8 cellular contexts compared by ENCODE assay signal in the genomic region with DNA sequence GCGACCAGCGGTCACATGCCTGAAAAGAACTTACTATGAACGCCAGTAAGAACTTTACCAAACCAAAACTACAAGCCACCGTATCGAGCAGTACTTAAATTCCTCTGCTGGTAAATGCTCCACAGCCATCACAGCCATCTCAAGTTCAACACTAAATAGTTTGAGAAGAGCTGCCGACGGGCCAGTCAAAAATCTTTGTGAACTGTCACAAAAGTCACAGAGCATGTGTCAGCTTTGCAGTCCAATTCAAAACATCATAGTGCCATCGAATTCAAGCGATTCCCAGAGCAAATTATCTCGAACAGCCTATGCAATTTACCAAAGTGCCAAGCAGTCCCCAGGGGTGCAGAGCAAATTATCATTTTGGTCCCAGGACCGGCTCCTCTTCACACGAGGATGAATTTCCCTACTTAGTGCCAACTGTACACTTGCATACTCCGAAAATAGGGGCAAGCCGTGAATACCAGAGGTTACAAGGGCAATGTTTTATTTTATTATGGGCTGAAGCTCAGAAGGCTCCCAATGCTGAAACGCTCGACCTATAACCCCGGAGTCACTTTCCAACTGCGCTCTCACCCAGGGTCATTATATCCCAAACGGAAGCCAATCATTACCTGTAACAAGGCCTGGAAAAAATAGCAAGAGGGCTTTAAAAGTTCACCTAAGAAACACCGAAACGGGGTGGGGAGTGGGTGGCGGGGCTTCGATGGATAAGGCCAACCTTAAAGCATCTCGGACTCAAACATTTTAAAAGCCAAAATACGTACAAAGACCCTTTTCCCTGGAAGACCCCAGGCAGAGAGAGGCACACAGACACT. TPM values are rescaled to one million over a fixed set of nuclear protein-coding genes. Genes with fewer than 3 reads are reported as not detected.
DNase-seq lines count a peak whose midpoint lies in the region; ATAC-seq and TF ChIP-seq lines count a peak whose summit lies in the region.

No MANE protein-coding gene starts in this region.

- no CpG with 5 or more reads among the region's 25 CpGs for WGBS in neuronal stem cell (ENCODE audit: extremely low coverage in 2 of 2, insufficient read length in 2 of 2, insufficient replicate concordance in 1 of 2), 2 donors

- H3K27me3 ChIP-seq in CD8-positive, alpha-beta T cell (ENCODE audit: insufficient read depth, low read length): no peaks in the 10 kb centered on the region
- no peaks in the 10 kb centered on the region for H3K27me3 ChIP-seq in neuronal stem cell (ENCODE audit: control insufficient read depth in 3 of 3, insufficient read depth in 3 of 3, low read depth in 1 of 3, low read length in 3 of 3)

- peaks cover 14% of the 10 kb centered on the region for H3K4me1 ChIP-seq in CD8-positive, alpha-beta T cell (ENCODE audit: insufficient read depth, low read length)
- H3K4me1 ChIP-seq in neuronal stem cell (ENCODE audit: control insufficient read depth in 2 of 2, insufficient read depth in 1 of 2, low read depth in 1 of 2, low read length in 2 of 2): peaks cover 3 to 5% of the 10 kb centered on the region in 2 donors

- POLR2A ChIA-PET in CD8-positive, alpha-beta T cell (lab: Charles Lee): no interaction called here
- POLR2A ChIA-PET in activated B cell treated with CpG ODN at 0.5 μM for 24 hours (lab: Charles Lee): no interaction called here

- H3K4ac ChIP-seq in neuronal stem cell (ENCODE audit: low read length): no peak overlapping the region

- peaks cover 23% of the 10 kb centered on the region for H3K4me1 Mint-ChIP-seq in CD8-positive, alpha-beta T cell (ENCODE audit: low read depth)
- peaks cover 26% of the 10 kb centered on the region for H3K4me1 Mint-ChIP-seq in activated B cell treated with CpG ODN at 0.5 μM for 24 hours

- CTCF ChIA-PET in CD8-positive, alpha-beta T cell (lab: Charles Lee): interaction anchor here (0.5 to 1.2 kb wide), 5 partner anchors 26 to 946 kb away, joined by 3 to 4 read pairs (median 3); no protein-coding TSS in a partner anchor
- CTCF ChIA-PET in activated B cell treated with CpG ODN at 0.5 μM for 24 hours (lab: Charles Lee): no interaction called here

- H3K79me1 ChIP-seq in neuronal stem cell (ENCODE audit: low read depth, low read length): peaks cover 5% of the 10 kb centered on the region

- H4K91ac ChIP-seq in neuronal stem cell (ENCODE audit: low read depth, low read length, poor library complexity): no peak overlapping the region

- H3K36me3 Mint-ChIP-seq in CD8-positive, alpha-beta T cell: no peaks in the 10 kb centered on the region
- peaks cover 2% of the 10 kb centered on the region for H3K36me3 Mint-ChIP-seq in activated B cell treated with CpG ODN at 0.5 μM for 24 hours (ENCODE audit: low read depth)

- H3K14ac ChIP-seq in neuronal stem cell (ENCODE audit: low read length): no peak overlapping the region

- no peak overlapping the region for H3K27ac ChIP-seq in CD8-positive, alpha-beta T cell (ENCODE audit: low read depth, low read length)
- H3K27ac ChIP-seq in neuronal stem cell (replicated peaks; ENCODE audit: low read length): peak overlapping the region; percentile 100

- peak overlapping the region; percentile 93 for H3K18ac ChIP-seq in neuronal stem cell (ENCODE audit: low read length)

- H3K4me2 ChIP-seq in neuronal stem cell (ENCODE audit: insufficient read depth, low read length, poor library complexity, severe bottlenecking): peak overlapping the region; percentile 69

- H4K8ac ChIP-seq in neuronal stem cell (ENCODE audit: low read depth, low read length): no peak overlapping the region

- H3K9ac ChIP-seq in neuronal stem cell (ENCODE audit: low read depth, low read length, poor library complexity): peak overlapping the region; percentile 100

- DNase-seq in CD8-positive, alpha-beta T cell: peak in 2 of 7 experiments; percentile 11 to 48
- DNase-seq in HT-29 (ENCODE audit: low spot score): peak; percentile 56
- no peak for DNase-seq in activated B cell treated with CpG ODN at 0.5 μM for 24 hours
- peak; percentile 56 for DNase-seq in fibroblast of pulmonary artery (ENCODE audit: low read depth)
- DNase-seq in neuronal stem cell (ENCODE audit: low spot score): no peak
- DNase-seq in 8988T: no peak
- no peak for DNase-seq in NOMO-1 (lab: John Stamatoyannopoulos, UW; ENCODE audit: unreplicated experiment in 2 of 2)
- DNase-seq in NCI-H2171 treated with DMSO at 0.1 percent for 48 hours (lab: John Stamatoyannopoulos, UW): no peak

- TF ChIP-seq CTCF in CD8-positive, alpha-beta T cell (IDR thresholded peaks at IDR 0.05): no peak
- TF ChIP-seq CTCF in activated B cell treated with CpG ODN at 0.5 μM for 24 hours (IDR thresholded peaks at IDR 0.05) (no peak), fibroblast of pulmonary artery (IDR thresholded peaks at IDR 0.05; ENCODE audit: low read length, missing control alignments) (no peak)

- peak overlapping the region; percentile 85 for H3K4me3 ChIP-seq in CD8-positive, alpha-beta T cell (ENCODE audit: low read depth, low read length)
- H3K4me3 ChIP-seq in fibroblast of pulmonary artery (replicated peaks; ENCODE audit: low read depth, low read length) (peak overlapping the region; percentile 86), neuronal stem cell (ENCODE audit: low read length in 2 of 2) (peak overlapping the region; percentile 96 to 99)

- peak overlapping the region; percentile 87 for H3K4me3 Mint-ChIP-seq in CD8-positive, alpha-beta T cell
- peak overlapping the region; percentile 85 for H3K4me3 Mint-ChIP-seq in activated B cell treated with CpG ODN at 0.5 μM for 24 hours

- ATAC-seq in CD8-positive, alpha-beta T cell: no peak
- no peak for ATAC-seq in activated B cell treated with CpG ODN at 0.5 μM for 24 hours (ENCODE audit: low read depth)

- peak overlapping the region; percentile 4 for H2AK5ac ChIP-seq in neuronal stem cell (ENCODE audit: low read depth, low read length)

- H2AFZ ChIP-seq in neuronal stem cell (ENCODE audit: low read length): peak overlapping the region; percentile 99

- H2BK12ac ChIP-seq in neuronal stem cell (ENCODE audit: low read length): no peak overlapping the region

- H3K27me3 Mint-ChIP-seq in CD8-positive, alpha-beta T cell (ENCODE audit: low read depth): peaks cover 31% of the 10 kb centered on the region
- H3K27me3 Mint-ChIP-seq in activated B cell treated with CpG ODN at 0.5 μM for 24 hours: peaks cover 37% of the 10 kb centered on the region

- H2BK15ac ChIP-seq in neuronal stem cell (ENCODE audit: low read length): no peak overlapping the region

- intact Hi-C loops in CD8-positive, alpha-beta T cell (cut with DNase I, micrococcal nuclease): loop anchor here in 1 of 2 experiments (2.0 kb wide), 1 partner anchor 91 kb away; a partner anchor contains a TSS
- intact Hi-C loops in activated B cell treated with CpG ODN at 0.5 μM for 24 hours (cut with micrococcal nuclease): no loop called here

- H3K9me3 ChIP-seq in CD8-positive, alpha-beta T cell (ENCODE audit: low read length): no peaks in the 10 kb centered on the region
- peaks cover 0 to 7% of the 10 kb centered on the region in 2 donors for H3K9me3 ChIP-seq in neuronal stem cell (replicated peaks in 1 of 2; ENCODE audit: control insufficient read depth in 2 of 2, insufficient read depth in 1 of 2, low read depth in 1 of 2, low read length in 2 of 2)

- no peaks in the 10 kb centered on the region for H3K36me3 ChIP-seq in CD8-positive, alpha-beta T cell (ENCODE audit: insufficient read depth, low read length)
- peaks cover 0 to 5% of the 10 kb centered on the region in 2 donors for H3K36me3 ChIP-seq in neuronal stem cell (replicated peaks in 1 of 2; ENCODE audit: control insufficient read depth in 2 of 2, insufficient read depth in 2 of 2, low read length in 2 of 2)

- peak overlapping the region; percentile 100 for H2BK5ac ChIP-seq in neuronal stem cell (ENCODE audit: low read length)

- H3K23ac ChIP-seq in neuronal stem cell (ENCODE audit: low read depth, low read length, poor library complexity): no peak overlapping the region

- no peaks in the 10 kb centered on the region for H3K9me3 Mint-ChIP-seq in CD8-positive, alpha-beta T cell
- no peaks in the 10 kb centered on the region for H3K9me3 Mint-ChIP-seq in activated B cell treated with CpG ODN at 0.5 μM for 24 hours

- H3K27ac Mint-ChIP-seq in CD8-positive, alpha-beta T cell: no peak overlapping the region
- no peak overlapping the region for H3K27ac Mint-ChIP-seq in activated B cell treated with CpG ODN at 0.5 μM for 24 hours

- no peak overlapping the region for H2BK120ac ChIP-seq in neuronal stem cell (ENCODE audit: low read depth, low read length)

RNA-seq across cellular contexts. Expression of a gene that starts 1.1 kb away (rescaled TPM):
- total RNA-seq in CD8-positive, alpha-beta T cell: 1 to 10 TPM; 1.3 to 2.1 TPM
- total RNA-seq in HT-29 (2014; rRNA removed; shearing (Covaris generic)): 28.7 and 32.2 TPM in 2 replicates
- total RNA-seq in activated B cell treated with CpG ODN at 0.5 μM for 24 hours: 1.4 and 1.5 TPM in 2 replicates
- 20.3 TPM for polyA plus RNA-seq in neuronal stem cell (2013, experiment 1 of 2)
- 20.1 TPM for polyA plus RNA-seq in neuronal stem cell (2013, experiment 2 of 2)

Comparison
In these comparisons a context has a peak if more than half of its experiments do, and no peak if none do; other contexts are left out.
1. DNase-seq: peak in HT-29 (single experiment) and fibroblast of pulmonary artery (single experiment); none in activated B cell treated with CpG ODN at 0.5 μM for 24 hours (single experiment), neuronal stem cell (single experiment), 8988T (single experiment), NOMO-1 (0 of 2) and NCI-H2171 treated with DMSO at 0.1 percent for 48 hours (single experiment).
2. Peak in every context shown above with its lines, with median percentiles within 50 percentile points of each other: H3K4me3 ChIP-seq.